ENCODE assay signal across 17 cellular contexts in the genomic region with DNA sequence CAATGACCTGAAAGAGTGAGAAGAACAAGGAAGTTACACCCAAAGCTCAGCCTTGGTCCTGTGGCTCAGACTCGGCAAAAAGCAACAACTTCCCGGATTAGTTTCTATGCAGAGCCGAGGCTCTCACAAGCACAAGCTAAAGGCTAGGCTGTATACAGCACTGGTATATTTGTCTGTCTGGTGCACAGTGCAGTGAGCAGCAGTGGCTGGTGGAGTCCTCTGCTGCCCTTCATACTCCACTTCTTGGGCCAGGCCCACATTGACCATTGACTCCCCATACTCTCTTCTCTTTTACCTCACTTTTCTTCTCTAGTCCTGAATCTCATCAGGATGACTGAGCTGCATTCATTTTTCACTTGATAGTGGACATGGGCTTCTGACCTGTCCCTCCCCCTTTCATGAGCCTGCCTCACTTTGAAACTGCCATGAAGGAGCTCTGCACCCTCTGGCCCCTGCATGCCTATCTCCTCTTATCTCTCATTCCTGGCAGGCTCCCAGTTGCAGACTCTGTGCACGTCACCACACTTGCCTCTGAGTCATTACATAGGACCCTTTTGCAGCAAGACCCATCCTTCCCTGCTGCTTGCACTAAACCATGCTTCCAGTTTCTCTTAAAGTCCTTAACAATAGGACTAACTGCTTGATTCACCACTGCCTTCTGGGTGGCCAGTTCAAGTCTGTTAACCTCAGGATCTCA.
DNase-seq lines count a peak whose midpoint lies in the region; ATAC-seq, FAIRE-seq and TF ChIP-seq lines count a peak whose summit lies in the region.
"Had no signal": no experiment of that assay in that cellular context is flagged by ENCODE, and none has a peak within 500 bp of the region (broad histone marks: within the 10 kb centered on the region; RNA-seq: fewer than 3 reads in every experiment).

No MANE protein-coding gene starts in this region.

- H3K4me3 Mint-ChIP-seq in astrocyte (ENCODE audit: unreplicated experiment), result no peak overlapping the region
- H3K4me3 Mint-ChIP-seq in activated naive CD8-positive, alpha-beta T cell treated with anti-CD3 and anti-CD28 coated beads for 36 hours, result no peak overlapping the region
- H3K4me3 Mint-ChIP-seq: activated CD4-positive, alpha-beta T cell treated with anti-CD3 and anti-CD28 coated beads for 36 hours; memory B cell had no signal

- H3K27ac ChIP-seq in IMR-90 (ENCODE audit: insufficient read depth, low read length), result no peak overlapping the region
- H3K27ac ChIP-seq in astrocyte (ENCODE audit: low read depth, low read length), result peak overlapping the region; percentile 25
- H3K27ac ChIP-seq: breast epithelium, pancreas had no signal

- peak overlapping the region; percentile 38 for H3K18ac ChIP-seq in IMR-90 (ENCODE audit: low read depth, low read length)

- H3K4me2 ChIP-seq in IMR-90 (ENCODE audit: low read depth, low read length) (0 out of 2 replicates have a peak overlapping the region, but pooled peaks have one; percentile 10), astrocyte (ENCODE audit: low read length) (peak overlapping the region; percentile 40)

- intact Hi-C loops in IMR-90 (cut with micrococcal nuclease), result loop anchor here (1.0 to 10.0 kb wide), 2 partner anchors 262 to 369 kb away; no protein-coding TSS in a partner anchor

- no peaks in the 10 kb centered on the region for H3K9me1 ChIP-seq in IMR-90 (ENCODE audit: insufficient read depth, low read length)

- peaks cover 16% of the 10 kb centered on the region for H3K4me1 ChIP-seq in BE2C
- H3K4me1 ChIP-seq in IMR-90 (ENCODE audit: control insufficient read depth, insufficient read depth, low read length), result peaks cover 32% of the 10 kb centered on the region
- H3K4me1 ChIP-seq in astrocyte (ENCODE audit: insufficient read depth, low read length), result peaks cover 27% of the 10 kb centered on the region
- H3K4me1 ChIP-seq: breast epithelium, HAP-1, pancreas had no signal

- no peaks in the 10 kb centered on the region for H3K9me3 Mint-ChIP-seq in astrocyte (ENCODE audit: unreplicated experiment)
- H3K9me3 Mint-ChIP-seq in activated naive CD8-positive, alpha-beta T cell treated with anti-CD3 and anti-CD28 coated beads for 36 hours, result no peaks in the 10 kb centered on the region

- H4K91ac ChIP-seq in IMR-90 (ENCODE audit: insufficient read depth, low read depth, low read length), result 0 out of 2 replicates have a peak overlapping the region, but pooled peaks have one; percentile 19

- no peaks in the 10 kb centered on the region for H3K36me3 ChIP-seq in BE2C
- H3K36me3 ChIP-seq in IMR-90 (ENCODE audit: control insufficient read depth, insufficient read depth, low read length), result no peaks in the 10 kb centered on the region
- H3K36me3 ChIP-seq in astrocyte (ENCODE audit: insufficient read depth, low read length), result no peaks in the 10 kb centered on the region
- H3K36me3 ChIP-seq: breast epithelium, HAP-1, pancreas had no signal

- in situ Hi-C loops in IMR-90 (cut with MboI; ENCODE audit: low sequenced_read_pairs), result no loop called here

- no peak overlapping the region for H3K14ac ChIP-seq in IMR-90 (replicated peaks; ENCODE audit: low read depth, low read length)

- H3K23ac ChIP-seq in IMR-90 (ENCODE audit: low read depth, low read length), result no peak overlapping the region

- H3K4me3 ChIP-seq in BE2C (ENCODE audit: low read depth, low read length), result no peak overlapping the region
- H3K4me3 ChIP-seq in IMR-90 (ENCODE audit: insufficient read depth, low read depth, low read length), result no peak overlapping the region
- no peak overlapping the region for H3K4me3 ChIP-seq in astrocyte (ENCODE audit: insufficient read depth, low read depth, low read length)
- H3K4me3 ChIP-seq: breast epithelium, HAP-1, pancreas had no signal

- H3K27me3 ChIP-seq in BE2C (no peaks in the 10 kb centered on the region), IMR-90 (ENCODE audit: control insufficient read depth, insufficient read depth, low read length) (no peaks in the 10 kb centered on the region), astrocyte (ENCODE audit: insufficient read depth, low read length) (no peaks in the 10 kb centered on the region)
- H3K27me3 ChIP-seq: breast epithelium, pancreas had no signal

- H4K5ac ChIP-seq in IMR-90 (ENCODE audit: low read depth, low read length), result peak overlapping the region; percentile 38; the same call in 1 of the 2 replicates

- no peak overlapping the region; the same call in 1 of the 2 replicates for H2BK20ac ChIP-seq in IMR-90 (ENCODE audit: low read depth, low read length)

- CTCF ChIA-PET in IMR-90 (lab: Yijun Ruan, JAX), result no interaction called here

- WGBS in IMR-90 (ENCODE audit: extremely low coverage in 2 of 2, insufficient read length in 1 of 2), 2 experiments, result 90% methylated on average over 2 of the region's 4 CpGs; no CpG with 5 or more reads in 1 of the 2 experiments

- H2BK15ac ChIP-seq in IMR-90 (ENCODE audit: low read depth, low read length), result no peak overlapping the region

- H2AK5ac ChIP-seq in IMR-90 (ENCODE audit: low read depth, low read length), result 0 out of 2 replicates have a peak overlapping the region, but pooled peaks have one; percentile 21

- H3K9me3 ChIP-seq in BE2C (no peaks in the 10 kb centered on the region), IMR-90 (ENCODE audit: control insufficient read depth, insufficient read depth, low read length) (no peaks in the 10 kb centered on the region), astrocyte (ENCODE audit: insufficient read depth, low read depth, low read length) (no peaks in the 10 kb centered on the region)
- H3K9me3 ChIP-seq: breast epithelium, pancreas had no signal

- no peaks in the 10 kb centered on the region for H3K79me2 ChIP-seq in astrocyte (ENCODE audit: insufficient read depth, low read length)

- H2BK120ac ChIP-seq in IMR-90 (ENCODE audit: low read depth, low read length), result 0 out of 2 replicates have a peak overlapping the region, but pooled peaks have one; percentile 49

- peak overlapping the region; percentile 54; the same call in 1 of the 2 replicates for H3K4ac ChIP-seq in IMR-90 (ENCODE audit: low read depth, low read length)

- H3K4me1 Mint-ChIP-seq in astrocyte (ENCODE audit: low read depth, unreplicated experiment), result peaks cover 39% of the 10 kb centered on the region
- H3K4me1 Mint-ChIP-seq in activated naive CD8-positive, alpha-beta T cell treated with anti-CD3 and anti-CD28 coated beads for 36 hours, result no peaks in the 10 kb centered on the region
- H3K4me1 Mint-ChIP-seq: activated CD4-positive, alpha-beta T cell treated with anti-CD3 and anti-CD28 coated beads for 36 hours; memory B cell had no signal

- H3K36me3 Mint-ChIP-seq in astrocyte (ENCODE audit: low read depth, unreplicated experiment), result no peaks in the 10 kb centered on the region
- H3K36me3 Mint-ChIP-seq in activated naive CD8-positive, alpha-beta T cell treated with anti-CD3 and anti-CD28 coated beads for 36 hours, result no peaks in the 10 kb centered on the region
- H3K36me3 Mint-ChIP-seq: memory B cell had no signal

- dilution Hi-C loops in IMR-90 (cut with HindIII; ENCODE audit: low sequenced_read_pairs, unreplicated experiment), result no loop called here

- TF ChIP-seq POLR2A in IMR-90 (IDR thresholded peaks at IDR 0.05; ENCODE audit: low read depth, low read length), result no peak

- H3K56ac ChIP-seq in IMR-90 (ENCODE audit: extremely low read depth, insufficient read depth, low read length), result no peak overlapping the region

- TF ChIP-seq CTCF in BE2C (IDR thresholded peaks at IDR 0.05; ENCODE audit: low read depth, low read length), result no peak
- no peak for TF ChIP-seq CTCF in IMR-90 (conservative IDR thresholded peaks at IDR 0.05; ENCODE audit: low read depth, low read length)
- TF ChIP-seq CTCF in astrocyte (IDR thresholded peaks at IDR 0.05; ENCODE audit: insufficient read depth, low read depth, low read length), result no peak

- ATAC-seq in IMR-90 (ENCODE audit: low read depth), result peak; percentile 75
- ATAC-seq: activated CD4-positive, alpha-beta T cell treated with anti-CD3 and anti-CD28 coated beads for 36 hours; pancreas had no signal

- H2BK5ac ChIP-seq in IMR-90 (ENCODE audit: low read depth, low read length, poor library complexity, severe bottlenecking), result peak overlapping the region; percentile 44

- FAIRE-seq in astrocyte (lab: Jason Lieb, UNC), result peak; percentile 80
- FAIRE-seq: GM18507, pancreas had no signal

- DNase-seq in BE2C (peak; percentile 76), IMR-90 (peak; percentile 93), astrocyte (ENCODE audit: low read depth) (peak; percentile 93), islet precursor cell (peak; percentile 94), DMS53 treated with DMSO at 0.1 percent for 48 hours (lab: John Stamatoyannopoulos, UW; ENCODE audit: unreplicated experiment) (no peak)
- no peak for DNase-seq in activated effector memory CD4-positive, alpha-beta T cell treated with Interleukin-2 at 50 U/mL for 16 hours
- DNase-seq in activated naive CD8-positive, alpha-beta T cell treated with anti-CD3 and anti-CD28 coated beads for 36 hours, result no peak
- DNase-seq in NK-92 treated with Interleukin-12 subunit alpha and Interleukin-12 subunit beta, amount 100 ng/mL, for 24 hours (lab: John Stamatoyannopoulos, UW), result no peak
- DNase-seq: activated CD4-positive, alpha-beta T cell treated with anti-CD3 and anti-CD28 coated beads for 36 hours; GDM1; NCI-H1105 treated with DMSO at 0.1 percent for 48 hours; NCI-H524; pancreas had no signal

- H2AFZ ChIP-seq in IMR-90 (replicated peaks; ENCODE audit: low read length, poor library complexity) (peak overlapping the region; percentile 12), astrocyte (ENCODE audit: low read depth, low read length) (no peak overlapping the region)

- H3K79me1 ChIP-seq in IMR-90 (ENCODE audit: low read depth in 1 of 2, low read length in 2 of 2), result no peaks in the 10 kb centered on the region

- no TSS peak for BruUV-seq in IMR-90 (replicated peaks; lab: Mats Ljungman, UMichigan)

- no peaks in the 10 kb centered on the region for H3K27me3 Mint-ChIP-seq in astrocyte (ENCODE audit: low read depth, unreplicated experiment)
- peaks cover 9% of the 10 kb centered on the region for H3K27me3 Mint-ChIP-seq in activated naive CD8-positive, alpha-beta T cell treated with anti-CD3 and anti-CD28 coated beads for 36 hours

- TF ChIP-seq RAD21 in IMR-90 (IDR thresholded peaks at IDR 0.05; ENCODE audit: low read length), result no peak

- peak overlapping the region; percentile 37 for H3K27ac Mint-ChIP-seq in astrocyte (ENCODE audit: unreplicated experiment)
- H3K27ac Mint-ChIP-seq in activated naive CD8-positive, alpha-beta T cell treated with anti-CD3 and anti-CD28 coated beads for 36 hours, result no peak overlapping the region
- H3K27ac Mint-ChIP-seq: activated CD4-positive, alpha-beta T cell treated with anti-CD3 and anti-CD28 coated beads for 36 hours; memory B cell had no signal

- peak overlapping the region; percentile 6 to 8; a peak in 2 of 4 replicates for H4K8ac ChIP-seq in IMR-90 (ENCODE audit: low read depth in 2 of 2, low read length in 2 of 2)

- no peak overlapping the region for H3K9ac ChIP-seq in IMR-90 (ENCODE audit: low read depth, low read length)
- H3K9ac ChIP-seq in astrocyte (ENCODE audit: low read length), result no peak overlapping the region

- no peak overlapping the region for H2AK9ac ChIP-seq in IMR-90 (replicated peaks; ENCODE audit: low read depth, low read length, poor library complexity)

- H4K20me1 ChIP-seq in IMR-90 (ENCODE audit: insufficient read depth, low read length) (no peaks in the 10 kb centered on the region), astrocyte (ENCODE audit: insufficient read depth, low read length) (no peaks in the 10 kb centered on the region)

- POLR2A ChIA-PET in IMR-90 (lab: Charles Lee; ENCODE audit: unreplicated experiment), result no interaction called here

Comparison
In these comparisons a context has a peak if more than half of its experiments do, and no peak if none do; other contexts are left out.
1. DNase-seq: peak in BE2C (single experiment), IMR-90 (single experiment), astrocyte (single experiment) and islet precursor cell (single experiment); none in DMS53 treated with DMSO at 0.1 percent for 48 hours (single experiment), activated effector memory CD4-positive, alpha-beta T cell treated with Interleukin-2 at 50 U/mL for 16 hours (single experiment), activated naive CD8-positive, alpha-beta T cell treated with anti-CD3 and anti-CD28 coated beads for 36 hours (single experiment) and NK-92 treated with Interleukin-12 subunit alpha and Interleukin-12 subunit beta, amount 100 ng/mL, for 24 hours (single experiment).